ENCODE assay signal across 27 cellular contexts in genomic region chr1:230262867-230263572, GRCh38.
A peak's percentile ranks its signal among the peaks of the same experiment; 100 is the strongest.
DNase-seq lines count a peak whose midpoint lies in the region; ATAC-seq and TF ChIP-seq lines count a peak whose summit lies in the region.
"Had no signal": no experiment of that assay in that cellular context is flagged by ENCODE, and none has a peak within 500 bp of the region (broad histone marks: within the 10 kb centered on the region; RNA-seq: fewer than 3 reads in every experiment).

No MANE protein-coding gene starts in this region.

- peak; percentile 12 for DNase-seq in activated CD4-positive, alpha-beta memory T cell treated with anti-CD3 and anti-CD28 coated beads, Interleukin-2, amount 10 ng/mL, durations not matched to agents 7 days and 5 days
- DNase-seq in activated CD4-positive, alpha-beta memory T cell treated with anti-CD3 and anti-CD28 coated beads for 36 hours: no peak
- DNase-seq in IMR-90: no peak
- DNase-seq in activated B cell treated with CpG ODN at 0.5 μM for 24 hours: no peak
- DNase-seq in retina: peak; percentile 47
- DNase-seq in cerebellar nuclear complex (lab: John Stamatoyannopoulos, UW): no peak
- no peak for DNase-seq in neural progenitor cell (ENCODE audit: low spot score)
- DNase-seq: 8988T; activated CD8-positive, alpha-beta T cell treated with anti-CD3 and anti-CD28 coated beads, Interleukin-2, amount 10 ng/mL, durations not matched to agents 7 days and 5 days; activated gamma-delta T cell; activated T-cell treated with anti-CD3 and anti-CD28 coated beads, Interleukin-2, amount 50 U/mL, for 1 hour; DMS79; effector memory CD8-positive, alpha-beta T cell; GF-D8; glutamatergic neuron; NCI-H1048; NCI-H1694; NCI-H526; SHP77 treated with DMSO at 0.1 percent for 48 hours; stimulated activated CD4-positive, alpha-beta T cell treated with anti-CD3 and anti-CD28 coated beads, Interleukin-2, amount 100 ng/mL, for 48 hours; transverse colon had no signal

- H2BK120ac ChIP-seq in IMR-90 (ENCODE audit: low read depth, low read length): no peak overlapping the region

- H3F3A ChIP-seq in neural progenitor cell (ENCODE audit: low read depth): no peaks in the 10 kb centered on the region

- no peak overlapping the region for H3K56ac ChIP-seq in IMR-90 (ENCODE audit: extremely low read depth, insufficient read depth, low read length)

- H4K20me1 ChIP-seq in IMR-90 (ENCODE audit: insufficient read depth, low read length) (no peaks in the 10 kb centered on the region), neural progenitor cell (ENCODE audit: low read depth) (no peaks in the 10 kb centered on the region)

- POLR2A ChIA-PET in activated CD4-positive, alpha-beta memory T cell treated with anti-CD3 and anti-CD28 coated beads, Interleukin-2, amount 10 ng/mL, durations not matched to agents 7 days and 5 days (lab: Charles Lee): no interaction called here
- POLR2A ChIA-PET in activated CD4-positive, alpha-beta memory T cell treated with anti-CD3 and anti-CD28 coated beads for 36 hours (lab: Charles Lee): no interaction called here
- POLR2A ChIA-PET in IMR-90 (lab: Charles Lee; ENCODE audit: unreplicated experiment) (no interaction called here), activated B cell treated with CpG ODN at 0.5 μM for 24 hours (lab: Charles Lee) (no interaction called here)

- no peak overlapping the region for H3K23ac ChIP-seq in IMR-90 (ENCODE audit: low read depth, low read length)

- H3K9me3 ChIP-seq in IMR-90 (ENCODE audit: control insufficient read depth, insufficient read depth, low read length): no peaks in the 10 kb centered on the region
- H3K9me3 ChIP-seq in neural progenitor cell (ENCODE audit: low read depth): no peaks in the 10 kb centered on the region
- H3K9me3 ChIP-seq: Caco-2, right lobe of liver, transverse colon had no signal

- dilution Hi-C loops in IMR-90 (cut with HindIII; ENCODE audit: low sequenced_read_pairs, unreplicated experiment): no loop called here

- no peak for TF ChIP-seq RAD21 in IMR-90 (IDR thresholded peaks at IDR 0.05; ENCODE audit: low read length)

- in situ Hi-C loops in IMR-90 (cut with MboI; ENCODE audit: low sequenced_read_pairs): no loop called here

- no peak overlapping the region for H4K8ac ChIP-seq in IMR-90 (ENCODE audit: low read depth in 2 of 2, low read length in 2 of 2)

- peaks cover 0 to 3% of the 10 kb centered on the region in 2 experiments; a peak in 1 of 4 replicates for H3K79me1 ChIP-seq in IMR-90 (ENCODE audit: low read depth in 1 of 2, low read length in 2 of 2)

- no peaks in the 10 kb centered on the region for H3K27me3 Mint-ChIP-seq in activated CD4-positive, alpha-beta memory T cell treated with anti-CD3 and anti-CD28 coated beads, Interleukin-2, amount 10 ng/mL, durations not matched to agents 7 days and 5 days
- H3K27me3 Mint-ChIP-seq in activated CD4-positive, alpha-beta memory T cell treated with anti-CD3 and anti-CD28 coated beads for 36 hours: no peaks in the 10 kb centered on the region
- H3K27me3 Mint-ChIP-seq in activated B cell treated with CpG ODN at 0.5 μM for 24 hours: no peaks in the 10 kb centered on the region
- H3K27me3 Mint-ChIP-seq in neural progenitor cell (ENCODE audit: insufficient read depth, low read depth): no peaks in the 10 kb centered on the region
- H3K27me3 Mint-ChIP-seq: effector memory CD8-positive, alpha-beta T cell; IgD-negative memory B cell; memory B cell had no signal

- TF ChIP-seq CTCF in IMR-90 (conservative IDR thresholded peaks at IDR 0.05; ENCODE audit: low read depth, low read length): no peak
- no peak for TF ChIP-seq CTCF in activated B cell treated with CpG ODN at 0.5 μM for 24 hours (IDR thresholded peaks at IDR 0.05)
- no peak for TF ChIP-seq CTCF in neural progenitor cell (IDR thresholded peaks at IDR 0.05)

- H2BK5ac ChIP-seq in IMR-90 (ENCODE audit: low read depth, low read length, poor library complexity, severe bottlenecking): no peak overlapping the region

- TF ChIP-seq POLR2A in IMR-90 (IDR thresholded peaks at IDR 0.05; ENCODE audit: low read depth, low read length): no peak

- BruUV-seq in IMR-90 (replicated peaks; lab: Mats Ljungman, UMichigan): no TSS peak

- H2AK5ac ChIP-seq in IMR-90 (ENCODE audit: low read depth, low read length): no peak overlapping the region

- H3K4me2 ChIP-seq in IMR-90 (ENCODE audit: low read depth, low read length) (no peak overlapping the region), neural progenitor cell (no peak overlapping the region)

- H3K4ac ChIP-seq in IMR-90 (ENCODE audit: low read depth, low read length): no peak overlapping the region

- H4K91ac ChIP-seq in IMR-90 (ENCODE audit: insufficient read depth, low read depth, low read length): no peak overlapping the region

- no peak overlapping the region for H3K4me3 ChIP-seq in IMR-90 (ENCODE audit: insufficient read depth, low read depth, low read length)
- H3K4me3 ChIP-seq in neural progenitor cell: no peak overlapping the region
- H3K4me3 ChIP-seq: right lobe of liver, transverse colon had no signal

- H2BK15ac ChIP-seq in IMR-90 (ENCODE audit: low read depth, low read length): no peak overlapping the region

- 83% methylated on average over 11 of the region's 13 CpGs; no CpG with 5 or more reads in 1 of the 2 experiments for WGBS in IMR-90 (ENCODE audit: extremely low coverage in 2 of 2, insufficient read length in 1 of 2), 2 experiments

- no peaks in the 10 kb centered on the region for H3K4me1 ChIP-seq in IMR-90 (ENCODE audit: control insufficient read depth, insufficient read depth, low read length)
- no peaks in the 10 kb centered on the region for H3K4me1 ChIP-seq in neural progenitor cell
- H3K4me1 ChIP-seq: right lobe of liver had no signal

- no peak overlapping the region for H3K27ac ChIP-seq in IMR-90 (ENCODE audit: insufficient read depth, low read length)
- H3K27ac ChIP-seq in neural progenitor cell: no peak overlapping the region
- H3K27ac ChIP-seq: right lobe of liver, transverse colon had no signal

- H3K36me3 ChIP-seq in IMR-90 (ENCODE audit: control insufficient read depth, insufficient read depth, low read length): peaks cover 48% of the 10 kb centered on the region
- H3K36me3 ChIP-seq in neural progenitor cell: no peaks in the 10 kb centered on the region

- intact Hi-C loops in activated CD4-positive, alpha-beta memory T cell treated with anti-CD3 and anti-CD28 coated beads for 36 hours (cut with micrococcal nuclease): no loop called here
- intact Hi-C loops in IMR-90 (cut with micrococcal nuclease) (loop anchor here (10.0 kb wide), 1 partner anchor 288 kb away; no protein-coding TSS in a partner anchor), activated B cell treated with CpG ODN at 0.5 μM for 24 hours (cut with micrococcal nuclease) (no loop called here)

- no peaks in the 10 kb centered on the region for H3K79me2 ChIP-seq in neural progenitor cell (ENCODE audit: low read depth)

- H3K9me3 Mint-ChIP-seq in activated CD4-positive, alpha-beta memory T cell treated with anti-CD3 and anti-CD28 coated beads, Interleukin-2, amount 10 ng/mL, durations not matched to agents 7 days and 5 days: no peaks in the 10 kb centered on the region
- H3K9me3 Mint-ChIP-seq in activated CD4-positive, alpha-beta memory T cell treated with anti-CD3 and anti-CD28 coated beads for 36 hours: no peaks in the 10 kb centered on the region
- H3K9me3 Mint-ChIP-seq in activated B cell treated with CpG ODN at 0.5 μM for 24 hours (peaks cover 6% of the 10 kb centered on the region), neural progenitor cell (no peaks in the 10 kb centered on the region)
- H3K9me3 Mint-ChIP-seq: effector memory CD8-positive, alpha-beta T cell had no signal

- H3K9me1 ChIP-seq in IMR-90 (ENCODE audit: insufficient read depth, low read length): no peaks in the 10 kb centered on the region

- H3K9ac ChIP-seq in IMR-90 (ENCODE audit: low read depth, low read length) (no peak overlapping the region), neural progenitor cell (no peak overlapping the region)

- CTCF ChIA-PET in activated CD4-positive, alpha-beta memory T cell treated with anti-CD3 and anti-CD28 coated beads, Interleukin-2, amount 10 ng/mL, durations not matched to agents 7 days and 5 days (lab: Charles Lee): no interaction called here
- CTCF ChIA-PET in activated CD4-positive, alpha-beta memory T cell treated with anti-CD3 and anti-CD28 coated beads for 36 hours (lab: Charles Lee): no interaction called here
- CTCF ChIA-PET in IMR-90 (lab: Yijun Ruan, JAX) (no interaction called here), activated B cell treated with CpG ODN at 0.5 μM for 24 hours (lab: Charles Lee) (no interaction called here)

- no peak overlapping the region for H4K5ac ChIP-seq in IMR-90 (ENCODE audit: low read depth, low read length)

- no peak overlapping the region for H2AK9ac ChIP-seq in IMR-90 (replicated peaks; ENCODE audit: low read depth, low read length, poor library complexity)

- no peak overlapping the region for H2BK20ac ChIP-seq in IMR-90 (ENCODE audit: low read depth, low read length)

- H2AFZ ChIP-seq in IMR-90 (replicated peaks; ENCODE audit: low read length, poor library complexity): peak overlapping the region; percentile 8
- H2AFZ ChIP-seq in neural progenitor cell (replicated peaks): no peak overlapping the region

- ATAC-seq in IMR-90 (ENCODE audit: low read depth) (no peak), activated B cell treated with CpG ODN at 0.5 μM for 24 hours (ENCODE audit: low read depth) (peak; percentile 31), HG02973 (IDR thresholded peaks at IDR 0.05; ENCODE audit: unreplicated experiment) (no peak)
- ATAC-seq: activated CD8-positive, alpha-beta T cell treated with anti-CD3 and anti-CD28 coated beads, Interleukin-2, amount 10 ng/mL, durations not matched to agents 7 days and 5 days; effector memory CD8-positive, alpha-beta T cell had no signal

- no peaks in the 10 kb centered on the region for H3K4me1 Mint-ChIP-seq in activated CD4-positive, alpha-beta memory T cell treated with anti-CD3 and anti-CD28 coated beads, Interleukin-2, amount 10 ng/mL, durations not matched to agents 7 days and 5 days
- no peaks in the 10 kb centered on the region for H3K4me1 Mint-ChIP-seq in activated CD4-positive, alpha-beta memory T cell treated with anti-CD3 and anti-CD28 coated beads for 36 hours (ENCODE audit: low read depth)
- peaks cover 28% of the 10 kb centered on the region for H3K4me1 Mint-ChIP-seq in activated B cell treated with CpG ODN at 0.5 μM for 24 hours
- peaks cover 3% of the 10 kb centered on the region for H3K4me1 Mint-ChIP-seq in neural progenitor cell

- no peak overlapping the region for H3K18ac ChIP-seq in IMR-90 (ENCODE audit: low read depth, low read length)

- no peak overlapping the region for H3K14ac ChIP-seq in IMR-90 (replicated peaks; ENCODE audit: low read depth, low read length)

- H3K27ac Mint-ChIP-seq in activated CD4-positive, alpha-beta memory T cell treated with anti-CD3 and anti-CD28 coated beads, Interleukin-2, amount 10 ng/mL, durations not matched to agents 7 days and 5 days: no peak overlapping the region
- no peak overlapping the region for H3K27ac Mint-ChIP-seq in activated CD4-positive, alpha-beta memory T cell treated with anti-CD3 and anti-CD28 coated beads for 36 hours
- no peak overlapping the region for H3K27ac Mint-ChIP-seq in activated B cell treated with CpG ODN at 0.5 μM for 24 hours
- H3K27ac Mint-ChIP-seq in neural progenitor cell: no peak overlapping the region
- H3K27ac Mint-ChIP-seq: activated CD8-positive, alpha-beta T cell treated with anti-CD3 and anti-CD28 coated beads, Interleukin-2, amount 10 ng/mL, durations not matched to agents 7 days and 5 days; memory B cell had no signal

- peaks cover 18% of the 10 kb centered on the region for H3K36me3 Mint-ChIP-seq in activated CD4-positive, alpha-beta memory T cell treated with anti-CD3 and anti-CD28 coated beads, Interleukin-2, amount 10 ng/mL, durations not matched to agents 7 days and 5 days (ENCODE audit: low read depth)
- H3K36me3 Mint-ChIP-seq in activated CD4-positive, alpha-beta memory T cell treated with anti-CD3 and anti-CD28 coated beads for 36 hours: peaks cover 34% of the 10 kb centered on the region
- H3K36me3 Mint-ChIP-seq in activated B cell treated with CpG ODN at 0.5 μM for 24 hours (ENCODE audit: low read depth) (peaks cover 87% of the 10 kb centered on the region), neural progenitor cell (peaks cover 12% of the 10 kb centered on the region)

- H3K4me3 Mint-ChIP-seq in activated CD4-positive, alpha-beta memory T cell treated with anti-CD3 and anti-CD28 coated beads, Interleukin-2, amount 10 ng/mL, durations not matched to agents 7 days and 5 days: no peak overlapping the region
- no peak overlapping the region for H3K4me3 Mint-ChIP-seq in activated CD4-positive, alpha-beta memory T cell treated with anti-CD3 and anti-CD28 coated beads for 36 hours
- H3K4me3 Mint-ChIP-seq in activated B cell treated with CpG ODN at 0.5 μM for 24 hours (no peak overlapping the region), neural progenitor cell (no peak overlapping the region)
- H3K4me3 Mint-ChIP-seq: activated CD8-positive, alpha-beta T cell treated with anti-CD3 and anti-CD28 coated beads, Interleukin-2, amount 10 ng/mL, durations not matched to agents 7 days and 5 days; CD14-positive monocyte; effector memory CD8-positive, alpha-beta T cell; memory B cell had no signal

- H3K27me3 ChIP-seq in IMR-90 (ENCODE audit: control insufficient read depth, insufficient read depth, low read length) (no peaks in the 10 kb centered on the region), neural progenitor cell (no peaks in the 10 kb centered on the region)
- H3K27me3 ChIP-seq: right lobe of liver, transverse colon had no signal

Comparison
In these comparisons a context has a peak if more than half of its experiments do, and no peak if none do; other contexts are left out.
1. DNase-seq: peak in activated CD4-positive, alpha-beta memory T cell treated with anti-CD3 and anti-CD28 coated beads, Interleukin-2, amount 10 ng/mL, durations not matched to agents 7 days and 5 days (single experiment) and retina (single experiment); none in activated CD4-positive, alpha-beta memory T cell treated with anti-CD3 and anti-CD28 coated beads for 36 hours (single experiment), IMR-90 (single experiment), activated B cell treated with CpG ODN at 0.5 μM for 24 hours (single experiment), cerebellar nuclear complex (0 of 2) and neural progenitor cell (single experiment).